Comparison of ENCODE assay signal across 8 cellular contexts in the genomic region with DNA sequence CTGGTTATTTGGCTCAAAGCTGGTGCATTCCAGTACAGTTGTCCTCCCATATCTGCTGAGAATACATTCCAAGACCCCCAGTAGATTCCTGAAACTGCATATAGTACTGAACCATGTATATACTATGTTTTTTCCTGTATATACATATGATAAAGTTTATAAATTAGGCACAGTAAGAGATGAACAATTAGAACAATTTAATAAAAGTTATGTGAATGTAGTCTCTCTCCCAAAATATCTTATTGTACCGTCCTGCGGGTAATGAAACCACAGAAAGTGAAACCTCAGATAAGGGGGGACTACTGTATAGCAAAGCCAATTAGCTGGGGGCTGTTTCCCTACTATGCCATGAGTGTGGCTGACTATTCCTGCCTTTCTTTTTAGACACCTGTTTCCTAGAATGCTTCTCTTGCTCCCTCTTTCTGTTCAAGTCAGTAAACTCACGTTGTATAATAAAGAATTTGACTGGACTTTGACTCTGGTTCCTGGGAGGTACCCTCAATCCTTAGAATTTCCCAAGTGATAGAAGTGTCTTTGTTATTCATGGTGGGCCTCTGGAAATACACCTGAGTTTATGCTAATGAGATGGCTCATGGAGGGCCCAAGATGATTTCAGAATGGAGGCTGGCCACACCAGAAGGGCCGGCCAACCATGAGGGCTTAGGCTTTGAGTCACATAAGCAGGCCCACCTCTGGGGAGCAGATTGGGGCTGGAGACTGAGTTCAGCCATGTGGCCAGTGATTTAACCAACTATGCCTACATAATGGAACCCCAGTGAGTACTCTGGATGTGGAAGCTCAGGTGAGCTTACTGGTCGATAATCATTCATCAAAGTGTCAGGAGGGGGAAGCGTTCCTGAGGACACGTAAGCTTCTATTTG. TPM values are rescaled to one million over a fixed set of nuclear protein-coding genes. Genes with fewer than 3 reads are reported as not detected.
DNase-seq lines count a peak whose midpoint lies in the region; ATAC-seq, FAIRE-seq and TF ChIP-seq lines count a peak whose summit lies in the region.

No MANE protein-coding gene starts in this region.

- H2AFZ ChIP-seq in MM.1S (ENCODE audit: low read length) (peak overlapping the region; percentile 88), osteoblast (ENCODE audit: low read length) (peak overlapping the region; percentile 97)

- H3K4me2 ChIP-seq in MM.1S (ENCODE audit: low read depth, low read length) (peak overlapping the region; percentile 85), osteoblast (ENCODE audit: insufficient read depth, low read length) (peak overlapping the region; percentile 98)

- no peak for DNase-seq in GM12892 (ENCODE audit: insufficient read length)
- no peak for DNase-seq in MM.1S
- no peak for DNase-seq in osteoblast (ENCODE audit: insufficient read length, low spot score, missing footprints)
- DNase-seq in NCI-H1105 treated with DMSO at 0.1 percent for 48 hours (lab: John Stamatoyannopoulos, UW): no peak
- no peak for DNase-seq in EL

- H3F3A ChIP-seq in MM.1S (ENCODE audit: insufficient read depth, low read length): peaks cover 20% of the 10 kb centered on the region

- H3K27ac ChIP-seq in MM.1S (ENCODE audit: low read length): peak overlapping the region; percentile 65
- no peak overlapping the region for H3K27ac ChIP-seq in ectodermal cell (ENCODE audit: insufficient read depth, low read depth, low read length, poor library complexity, severe bottlenecking)
- peak overlapping the region; percentile 86 for H3K27ac ChIP-seq in osteoblast (ENCODE audit: low read depth, low read length)

- H3K79me2 ChIP-seq in MM.1S (ENCODE audit: low read length): no peaks in the 10 kb centered on the region
- peaks cover 11% of the 10 kb centered on the region for H3K79me2 ChIP-seq in osteoblast (ENCODE audit: insufficient read depth, low read length)

- H3K9me3 ChIP-seq in MM.1S (replicated peaks; ENCODE audit: insufficient read depth, low read length) (no peaks in the 10 kb centered on the region), ectodermal cell (ENCODE audit: control insufficient read depth, low read length) (no peaks in the 10 kb centered on the region), osteoblast (ENCODE audit: low read depth, low read length) (no peaks in the 10 kb centered on the region)

- WGBS in ectodermal cell, 2 experiments: 93 to 95% methylated on average over 7 of the region's 7 CpGs

- no peaks in the 10 kb centered on the region for H3K36me3 ChIP-seq in MM.1S (replicated peaks; ENCODE audit: insufficient read depth, low read length)
- peaks cover 10% of the 10 kb centered on the region for H3K36me3 ChIP-seq in ectodermal cell (ENCODE audit: control insufficient read depth, insufficient read depth, low read length)
- peaks cover 10% of the 10 kb centered on the region for H3K36me3 ChIP-seq in osteoblast (ENCODE audit: insufficient read depth, low read length)

- H3K4me3 ChIP-seq in MM.1S (ENCODE audit: low read length) (peak overlapping the region; percentile 91), ectodermal cell (ENCODE audit: insufficient read depth, low read depth, low read length) (peak overlapping the region; percentile 97), osteoblast (ENCODE audit: insufficient read depth, low read length) (peak overlapping the region; percentile 95)

- H3K4me1 ChIP-seq in MM.1S (ENCODE audit: low read length) (peaks cover 11% of the 10 kb centered on the region), ectodermal cell (ENCODE audit: control insufficient read depth, insufficient read depth, low read length) (no peaks in the 10 kb centered on the region), osteoblast (ENCODE audit: insufficient read depth, low read length) (peaks cover 8% of the 10 kb centered on the region)

- TF ChIP-seq POLR2A in GM12892 (IDR thresholded peaks at IDR 0.05; ENCODE audit: low read depth, low read length): no peak; the same call in none of the 2 replicates

- peak overlapping the region; percentile 76; the same call in 1 of the 2 replicates for H3K9ac ChIP-seq in MM.1S (ENCODE audit: low read length)

- peak; percentile 65 for FAIRE-seq in GM12892 (lab: Jason Lieb, UNC)

- ATAC-seq in GM18519 (IDR thresholded peaks at IDR 0.05; ENCODE audit: low FRiP score, unreplicated experiment) (no peak), GM19397 (IDR thresholded peaks at IDR 0.05; ENCODE audit: unreplicated experiment) (no peak)

- no peaks in the 10 kb centered on the region for H4K20me1 ChIP-seq in MM.1S (ENCODE audit: insufficient read depth, low read length)
- no peaks in the 10 kb centered on the region for H4K20me1 ChIP-seq in osteoblast (ENCODE audit: insufficient read depth, low read length)

- H3K27me3 ChIP-seq in MM.1S (replicated peaks; ENCODE audit: insufficient read depth, low read length) (no peaks in the 10 kb centered on the region), ectodermal cell (ENCODE audit: control insufficient read depth, insufficient read depth, low read length, poor library complexity, severe bottlenecking) (no peaks in the 10 kb centered on the region), osteoblast (ENCODE audit: insufficient read depth, low read length) (no peaks in the 10 kb centered on the region)

- TF ChIP-seq CTCF in MM.1S (IDR thresholded peaks at IDR 0.05; ENCODE audit: low read length): no peak
- no peak for TF ChIP-seq CTCF in osteoblast (IDR thresholded peaks at IDR 0.05; ENCODE audit: extremely low read depth, low read depth, low read length)

- no peaks in the 10 kb centered on the region for H3K9me2 ChIP-seq in MM.1S (replicated peaks; ENCODE audit: insufficient read depth, low read length)

RNA-seq across cellular contexts. Expression of gene BLOC1S5, which starts 0.7 kb away (rescaled TPM):
- 11.5 TPM for polyA plus RNA-seq in GM12892 (2012; ENCODE audit: missing spikeins)
- polyA plus RNA-seq in ectodermal cell (2013, experiment 1 of 4): 26.2 TPM
- polyA plus RNA-seq in ectodermal cell (2013, experiment 2 of 4): 26.0 TPM
- polyA plus RNA-seq in ectodermal cell (2013, experiment 3 of 4): 22.6 TPM
- polyA plus RNA-seq in ectodermal cell (2013, experiment 4 of 4): 30.6 TPM
- 14.1 and 15.3 TPM in 2 replicates for total RNA-seq in osteoblast

RNA-seq across cellular contexts. Expression of gene EEF1E1, which starts 37.5 kb away (rescaled TPM):
- 73.4 TPM for polyA plus RNA-seq in GM12892 (2012; ENCODE audit: missing spikeins)
- 63.2 TPM for polyA plus RNA-seq in ectodermal cell (2013, experiment 1 of 4)
- polyA plus RNA-seq in ectodermal cell (2013, experiment 2 of 4): 68.0 TPM
- 67.3 TPM for polyA plus RNA-seq in ectodermal cell (2013, experiment 3 of 4)
- polyA plus RNA-seq in ectodermal cell (2013, experiment 4 of 4): 69.3 TPM
- 25.3 TPM in 2 replicates for total RNA-seq in osteoblast
